21 cellular contexts compared by ENCODE assay signal in the genomic region with DNA sequence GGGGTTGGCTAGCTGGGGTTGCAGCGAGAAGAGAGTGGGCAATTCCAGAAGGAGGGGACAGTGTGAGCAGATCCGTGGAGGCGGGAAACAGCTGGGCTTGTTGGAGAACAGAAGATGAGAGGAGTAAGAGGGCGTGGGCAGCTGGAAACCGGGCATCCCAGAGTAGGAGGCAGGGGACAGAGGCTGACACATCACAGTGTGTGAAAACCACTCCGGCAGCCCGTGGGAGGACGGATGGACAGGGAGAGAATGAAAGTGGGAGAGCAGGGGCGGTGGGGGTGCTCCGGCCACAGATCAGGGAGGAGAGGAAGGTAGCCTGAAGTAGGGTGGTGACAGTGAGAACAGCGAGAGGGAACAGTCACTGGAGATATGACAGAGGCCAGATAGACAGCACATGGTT. TPM values are rescaled to one million over a fixed set of nuclear protein-coding genes. Genes with fewer than 3 reads are reported as not detected.
"Had no signal": no experiment of that assay in that cellular context is flagged by ENCODE, and none has a peak within 500 bp of the region (broad histone marks: within the 10 kb centered on the region; RNA-seq: fewer than 3 reads in every experiment).

No MANE protein-coding gene starts in this region.

- H3K4me1 Mint-ChIP-seq: WTC11 had no signal

- FAIRE-seq: islet of Langerhans had no signal

- H3K36me3 ChIP-seq: brain microvascular endothelial cell, left ventricle myocardium inferior, prostate gland, upper lobe of right lung had no signal

- H3K4me3 ChIP-seq: left ventricle myocardium inferior, prostate gland, SK-N-MC, upper lobe of right lung had no signal

- H3K36me3 Mint-ChIP-seq: activated naive CD4-positive, alpha-beta T cell treated with anti-CD3 and anti-CD28 coated beads, Interleukin-2, amount 50 U/mL, for 72 hours; WTC11 had no signal

- H3K27ac Mint-ChIP-seq: WTC11 had no signal

- H3K4me3 Mint-ChIP-seq: WTC11 had no signal

- H3K9me3 Mint-ChIP-seq: activated naive CD4-positive, alpha-beta T cell treated with anti-CD3 and anti-CD28 coated beads, Interleukin-2, amount 50 U/mL, for 72 hours; WTC11 had no signal

- H3K27ac ChIP-seq: brain microvascular endothelial cell, foreskin keratinocyte, left ventricle myocardium inferior, prostate gland, SK-N-MC, upper lobe of right lung had no signal

- H3K27me3 ChIP-seq: foreskin keratinocyte, upper lobe of right lung had no signal

- H3K4me1 ChIP-seq: foreskin keratinocyte, left ventricle myocardium inferior, prostate gland, upper lobe of right lung had no signal

- DNase-seq: activated CD4-positive, alpha-beta T cell treated with anti-CD3 and anti-CD28 coated beads for 48 hours; activated effector memory CD4-positive, alpha-beta T cell treated with Interleukin-2 at 50 U/mL for 16 hours; activated T-cell treated with anti-CD3 and anti-CD28 coated beads, Interleukin-2, amount 50 U/mL, for 1 hour; amniotic stem cell; brain microvascular endothelial cell; cerebellar nuclear complex; dermis blood vessel endothelial cell; foreskin keratinocyte; left ventricle myocardium inferior; mesenchymal stem cell; stimulated activated CD4-positive, alpha-beta T cell treated with anti-CD3 and anti-CD28 coated beads, Interleukin-4, amount 100 ng/mL, for 1 hour; stimulated activated CD8-positive, alpha-beta memory T cell treated with anti-CD3 and anti-CD28 coated beads, Interleukin-4, amount 100 ng/mL, for 48 hours; stimulated activated naive CD8-positive, alpha-beta T cell treated with anti-CD3 and anti-CD28 coated beads, Interleukin-15, Interleukin-2, amounts not matched to agents 100 U/mL and 50 U/mL, for 24 hours; T-helper 1 cell; upper lobe of right lung had no signal

- ATAC-seq: activated naive CD4-positive, alpha-beta T cell treated with anti-CD3 and anti-CD28 coated beads, Interleukin-2, amount 50 U/mL, for 72 hours; foreskin keratinocyte; stimulated activated naive CD8-positive, alpha-beta T cell treated with anti-CD3 and anti-CD28 coated beads, Interleukin-15, Interleukin-2, amounts not matched to agents 100 U/mL and 50 U/mL, for 24 hours; upper lobe of right lung; WTC11 had no signal

- H3K9me3 ChIP-seq: left ventricle myocardium inferior, prostate gland, upper lobe of right lung had no signal

RNA-seq across cellular contexts. Expression of gene ADGRD2, which starts 26.7 kb away (rescaled TPM):
- total RNA-seq: activated naive CD4-positive, alpha-beta T cell treated with anti-CD3 and anti-CD28 coated beads, Interleukin-2, amount 50 U/mL, for 72 hours; dermis blood vessel endothelial cell; left ventricle myocardium inferior; upper lobe of right lung had no signal
- polyA plus RNA-seq: neural cell had no signal
